ENCODE assay signal across 8 cellular contexts in genomic region chr2:119024568-119024967, GRCh38.
"Had no signal": no experiment of that assay in that cellular context is flagged by ENCODE, and none has a peak within 500 bp of the region (broad histone marks: within the 10 kb centered on the region; RNA-seq: fewer than 3 reads in every experiment).

No MANE protein-coding gene starts in this region.

- H3K4me2 ChIP-seq: GM23338 had no signal

- H3K36me3 ChIP-seq: HAP-1 had no signal

- H3K4me1 ChIP-seq: HAP-1 had no signal

- H3K9me3 ChIP-seq: HAP-1 had no signal

- H3K9ac ChIP-seq: GM23248 had no signal

- H2AFZ ChIP-seq: GM23248, GM23338 had no signal

- ATAC-seq: GM23338, HCT116 had no signal

- DNase-seq: GM23248, GOT3, H7, HCEC 1CT, HFFc6 had no signal

- H3K27ac ChIP-seq: GM23248 had no signal

- H3K4me3 ChIP-seq: GM23248, GM23338, HAP-1 had no signal
